Comparison of ENCODE assay signal across 15 cellular contexts in genomic region chr6:146358341-146359046, GRCh38.
A peak's percentile ranks its signal among the peaks of the same experiment; 100 is the strongest.
DNase-seq lines count a peak whose midpoint lies in the region; ATAC-seq, FAIRE-seq and TF ChIP-seq lines count a peak whose summit lies in the region.
"Had no signal": no experiment of that assay in that cellular context is flagged by ENCODE, and none has a peak within 500 bp of the region (broad histone marks: within the 10 kb centered on the region; RNA-seq: fewer than 3 reads in every experiment).

No MANE protein-coding gene starts in this region.

- no peaks in the 10 kb centered on the region for H4K20me1 ChIP-seq in neural cell (ENCODE audit: insufficient read depth)

- H3F3A ChIP-seq in neural cell (ENCODE audit: insufficient read depth, low read length, poor library complexity, severe bottlenecking), result no peaks in the 10 kb centered on the region

- TF ChIP-seq RAD21 in neural cell (conservative IDR thresholded peaks at IDR 0.05), result no peak

- no peak for ATAC-seq in CD4-positive, CD25-positive, alpha-beta regulatory T cell (ENCODE audit: low read depth in 2 of 2)
- ATAC-seq in HG03460 (IDR thresholded peaks at IDR 0.05; ENCODE audit: unreplicated experiment), result no peak
- ATAC-seq in HG02981 (IDR thresholded peaks at IDR 0.05; ENCODE audit: unreplicated experiment), result no peak

- H3K9ac ChIP-seq in neural cell (ENCODE audit: low read length), result no peak overlapping the region

- H3K27ac ChIP-seq in CD4-positive, CD25-positive, alpha-beta regulatory T cell (ENCODE audit: insufficient read depth, low read length, poor library complexity, severe bottlenecking), result no peak overlapping the region
- H3K27ac ChIP-seq in neural cell (ENCODE audit: low read length) (no peak overlapping the region), prostate gland (no peak overlapping the region)
- H3K27ac ChIP-seq: HL-60 had no signal

- intact Hi-C loops in prostate gland (cut with DNase I), result no loop called here

- no peaks in the 10 kb centered on the region for H3K4me1 Mint-ChIP-seq in CD4-positive, CD25-positive, alpha-beta regulatory T cell

- no peak overlapping the region for H3K4me3 Mint-ChIP-seq in CD4-positive, CD25-positive, alpha-beta regulatory T cell

- H3K79me2 ChIP-seq in neural cell (replicated peaks; ENCODE audit: insufficient read depth, low read length), result no peaks in the 10 kb centered on the region

- no peak overlapping the region for H3K4me2 ChIP-seq in neural cell (ENCODE audit: low read length)

- TF ChIP-seq EP300 in neural cell (conservative IDR thresholded peaks at IDR 0.05; ENCODE audit: poor library complexity, severe bottlenecking), result peak; percentile 37

- 68% methylated on average over 4 of the region's 4 CpGs for WGBS in prostate gland

- H3K4me1 ChIP-seq in CD4-positive, CD25-positive, alpha-beta regulatory T cell (ENCODE audit: control insufficient read depth, insufficient read depth, low read length, poor library complexity, severe bottlenecking), result no peaks in the 10 kb centered on the region
- H3K4me1 ChIP-seq in prostate gland (replicated peaks), result no peaks in the 10 kb centered on the region

- DNase-seq in CD4-positive, CD25-positive, alpha-beta regulatory T cell, result no peak
- peak; percentile 89 for DNase-seq in MG63
- DNase-seq in bronchial epithelial cell (ENCODE audit: low read depth), result peak; percentile 53
- no peak for DNase-seq in AG08396 (ENCODE audit: low spot score)
- DNase-seq in prostate gland (ENCODE audit: low spot score), result no peak
- DNase-seq: activated gamma-delta T cell, DND-41, left lung, NCI-H1436, sigmoid colon had no signal

- H3K36me3 Mint-ChIP-seq in CD4-positive, CD25-positive, alpha-beta regulatory T cell, result no peaks in the 10 kb centered on the region

- peaks cover 0 to 2% (median 0%) of the 10 kb centered on the region in 7 donors for H3K9me3 Mint-ChIP-seq in CD4-positive, CD25-positive, alpha-beta regulatory T cell

- H3K36me3 ChIP-seq in CD4-positive, CD25-positive, alpha-beta regulatory T cell (ENCODE audit: control insufficient read depth, insufficient read depth, low read length), result no peaks in the 10 kb centered on the region
- H3K36me3 ChIP-seq in MG63 (no peaks in the 10 kb centered on the region), bronchial epithelial cell (ENCODE audit: control insufficient read depth, insufficient read depth, low read length) (no peaks in the 10 kb centered on the region), neural cell (ENCODE audit: insufficient read depth, low read length) (no peaks in the 10 kb centered on the region), prostate gland (no peaks in the 10 kb centered on the region)
- H3K36me3 ChIP-seq: HAP-1, left lung, sigmoid colon had no signal

- TF ChIP-seq CTCF in bronchial epithelial cell (IDR thresholded peaks at IDR 0.05; ENCODE audit: insufficient read depth, low read length, severe bottlenecking) (no peak), neural cell (IDR thresholded peaks at IDR 0.05; ENCODE audit: poor library complexity, severe bottlenecking) (no peak), prostate gland (IDR thresholded peaks at IDR 0.05) (no peak)

- no peaks in the 10 kb centered on the region for H3K9me2 ChIP-seq in neural cell (ENCODE audit: insufficient read depth, low read length)

- no peak overlapping the region for H3K4me3 ChIP-seq in CD4-positive, CD25-positive, alpha-beta regulatory T cell (ENCODE audit: low read depth, low read length)
- peak overlapping the region; percentile 1; the same call in 1 of the 2 replicates for H3K4me3 ChIP-seq in MG63
- no peak overlapping the region for H3K4me3 ChIP-seq in bronchial epithelial cell (ENCODE audit: low read depth, low read length)
- H3K4me3 ChIP-seq in neural cell (ENCODE audit: low read length), result no peak overlapping the region
- H3K4me3 ChIP-seq in prostate gland, result no peak overlapping the region
- H3K4me3 ChIP-seq: HAP-1, left lung, sigmoid colon had no signal

- H3K27me3 Mint-ChIP-seq in CD4-positive, CD25-positive, alpha-beta regulatory T cell, result no peaks in the 10 kb centered on the region

- no peaks in the 10 kb centered on the region for H3K27me3 ChIP-seq in CD4-positive, CD25-positive, alpha-beta regulatory T cell (ENCODE audit: control insufficient read depth, insufficient read depth, low read length)
- H3K27me3 ChIP-seq in MG63, result no peaks in the 10 kb centered on the region
- H3K27me3 ChIP-seq in bronchial epithelial cell (ENCODE audit: control insufficient read depth, insufficient read depth, low read length), result no peaks in the 10 kb centered on the region
- H3K27me3 ChIP-seq in neural cell (ENCODE audit: insufficient read depth, low read depth, low read length), result no peaks in the 10 kb centered on the region
- no peaks in the 10 kb centered on the region for H3K27me3 ChIP-seq in prostate gland (replicated peaks; ENCODE audit: insufficient read depth)
- H3K27me3 ChIP-seq: left lung, sigmoid colon had no signal

- no peak overlapping the region for H2AFZ ChIP-seq in neural cell (ENCODE audit: low read depth, low read length)

- H3K9me3 ChIP-seq in CD4-positive, CD25-positive, alpha-beta regulatory T cell (ENCODE audit: control insufficient read depth in 2 of 2, low read length in 2 of 2), result no peaks in the 10 kb centered on the region
- H3K9me3 ChIP-seq in MG63, result no peaks in the 10 kb centered on the region
- H3K9me3 ChIP-seq in neural cell (ENCODE audit: low read length), result no peaks in the 10 kb centered on the region
- no peaks in the 10 kb centered on the region for H3K9me3 ChIP-seq in prostate gland
- H3K9me3 ChIP-seq: HAP-1, left lung, sigmoid colon had no signal

- no peak for FAIRE-seq in bronchial epithelial cell (lab: Jason Lieb, UNC)

- TF ChIP-seq POLR2A in prostate gland (IDR thresholded peaks at IDR 0.05), result no peak

- peak overlapping the region in 2 of 3 donors; percentile 32 to 33 for H3K27ac Mint-ChIP-seq in CD4-positive, CD25-positive, alpha-beta regulatory T cell

TF ChIP-seq in neural cell, 6 proteins besides CTCF, POLR2A, EP300 and RAD21:
- no peak for TF ChIP-seq TAF1 (IDR thresholded peaks at IDR 0.05; ENCODE audit: low read depth)
- no peak for TF ChIP-seq EZH2 (IDR thresholded peaks at IDR 0.05; ENCODE audit: borderline replicate concordance, insufficient read depth, low read length, poor library complexity, severe bottlenecking)
- TF ChIP-seq REST (IDR thresholded peaks at IDR 0.05; ENCODE audit: borderline replicate concordance), result no peak
- TF ChIP-seq MXI1 (conservative IDR thresholded peaks at IDR 0.05; ENCODE audit: poor library complexity, severe bottlenecking), result no peak
- TF ChIP-seq POLR2AphosphoS5 (IDR thresholded peaks at IDR 0.05), result no peak
- no peak for TF ChIP-seq SMC3 (conservative IDR thresholded peaks at IDR 0.05; ENCODE audit: poor library complexity)

Comparison
In these comparisons a context has a peak if more than half of its experiments do, and no peak if none do; other contexts are left out.
1. DNase-seq: peak in MG63 (single experiment) and bronchial epithelial cell (single experiment); none in CD4-positive, CD25-positive, alpha-beta regulatory T cell (0 of 3), AG08396 (single experiment) and prostate gland (single experiment).